18 cellular contexts compared by ENCODE assay signal in the genomic region with DNA sequence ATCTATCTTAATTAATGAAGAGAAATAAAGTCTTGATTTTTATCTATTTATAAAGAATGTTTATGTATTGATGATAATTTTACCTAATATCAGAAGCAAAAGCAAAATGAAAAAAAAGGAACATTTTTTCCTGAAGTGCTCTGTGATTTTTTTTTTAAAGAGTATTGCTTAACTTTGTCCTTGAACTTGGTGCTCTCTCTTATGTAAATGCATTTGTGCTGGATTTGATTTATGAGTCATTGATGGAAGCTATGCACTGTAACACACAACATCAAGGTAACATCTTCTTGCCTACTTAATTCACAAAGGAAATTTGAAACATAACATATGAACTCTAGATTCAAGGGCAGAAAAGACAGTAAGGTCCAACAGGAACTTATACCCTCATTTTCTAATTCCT.
DNase-seq lines count a peak whose midpoint lies in the region; ATAC-seq lines count a peak whose summit lies in the region.
"Had no signal": no experiment of that assay in that cellular context is flagged by ENCODE, and none has a peak within 500 bp of the region (broad histone marks: within the 10 kb centered on the region; RNA-seq: fewer than 3 reads in every experiment).

No MANE protein-coding gene starts in this region.

- no peak for ATAC-seq in GM21619 (IDR thresholded peaks at IDR 0.05; ENCODE audit: unreplicated experiment)
- ATAC-seq: HCT116 had no signal

- DNase-seq in NCI-H510A treated with DMSO at 0.1 percent for 48 hours (lab: John Stamatoyannopoulos, UW), result peak; percentile 59
- no peak for DNase-seq in NCI-H510A (lab: John Stamatoyannopoulos, UW)
- DNase-seq in NCI-H69 (lab: John Stamatoyannopoulos, UW), result peak; percentile 55
- DNase-seq in left kidney (ENCODE audit: low read depth, low spot score), result peak; percentile 2
- DNase-seq in renal cortical epithelial cell (ENCODE audit: low read depth), result peak; percentile 0
- DNase-seq in NCI-H1694 (lab: John Stamatoyannopoulos, UW), result no peak
- DNase-seq: Calu3, DMS153, Kasumi-1, MV-4-11, NCI-H1105, NCI-H1436 treated with DMSO at 0.1 percent for 48 hours, NCI-H1930, NCI-H2107, NCI-H524, SHP77 had no signal

Comparison
In these comparisons a context has a peak if more than half of its experiments do, and no peak if none do; other contexts are left out.
1. DNase-seq: peak in NCI-H510A treated with DMSO at 0.1 percent for 48 hours (single experiment), NCI-H69 (single experiment), left kidney (single experiment) and renal cortical epithelial cell (single experiment); none in NCI-H510A (single experiment) and NCI-H1694 (single experiment).